In genomic region chr3:32198714-32199113, GRCh38 we compare ENCODE assay signal across 28 cellular contexts.
"Had no signal": no experiment of that assay in that cellular context is flagged by ENCODE, and none has a peak within 500 bp of the region (broad histone marks: within the 10 kb centered on the region; RNA-seq: fewer than 3 reads in every experiment).

No MANE protein-coding gene starts in this region.

- H3K4me3 ChIP-seq: coronary artery, dorsolateral prefrontal cortex, pancreas, prostate gland, sigmoid colon, smooth muscle cell, testis, transverse colon had no signal

- ATAC-seq: pancreas, T-helper 17 cell had no signal

- H3K9me3 ChIP-seq: pancreas, prostate gland, sigmoid colon, testis, transverse colon had no signal

- DNase-seq: activated CD4-positive, alpha-beta memory T cell treated with anti-CD3 and anti-CD28 coated beads for 36 hours; activated CD4-positive, alpha-beta T cell treated with anti-CD3 and anti-CD28 coated beads, Interleukin-2, amount 10 ng/mL, durations not matched to agents 24 days and 14 days; activated CD4-positive, CD25-positive, alpha-beta regulatory T cell treated with anti-CD3 and anti-CD28 coated beads, Interleukin-2, amount 50 U/mL, for 72 hours; activated CD8-positive, alpha-beta memory T cell treated with anti-CD3 and anti-CD28 coated beads, Interleukin-2, amount 50 U/mL, for 4 hours; activated effector memory CD4-positive, alpha-beta T cell treated with anti-CD3 and anti-CD28 coated beads, Interleukin-2, amount 50 U/mL, for 16 hours; activated naive CD4-positive, alpha-beta T cell treated with anti-CD3 and anti-CD28 coated beads, Interleukin-2, amount 10 ng/mL, durations not matched to agents 7 days and 5 days; activated naive CD8-positive, alpha-beta T cell treated with anti-CD3 and anti-CD28 coated beads, Interleukin-2, amount 10 ng/mL, durations not matched to agents 7 days and 5 days; activated T-cell treated with anti-CD3 and anti-CD28 coated beads, Interleukin-2, amount 50 U/mL, for 1 hour; amniotic stem cell; brain microvascular endothelial cell; dorsolateral prefrontal cortex; effector memory CD4-positive, alpha-beta T cell; mammary epithelial cell; naive B cell; pancreas; retina; sigmoid colon; stimulated activated CD4-positive, alpha-beta T cell treated with anti-CD3 and anti-CD28 coated beads, Interleukin-1b, Interleukin-23, amount 100 ng/mL, for 48 hours; stimulated activated CD4-positive, alpha-beta T cell treated with anti-CD3 and anti-CD28 coated beads, Interleukin-4, amount 100 ng/mL, for 4 hours; stimulated activated CD8-positive, alpha-beta memory T cell treated with anti-CD3 and anti-CD28 coated beads, Interleukin-4, amount 100 ng/mL, for 48 hours; stimulated activated naive CD4-positive, alpha-beta T cell; T-helper 17 cell; T1000; testis; transverse colon had no signal

- H3K36me3 ChIP-seq: brain microvascular endothelial cell, pancreas, prostate gland, sigmoid colon, transverse colon had no signal

- H3K4me1 ChIP-seq: prostate gland, testis, transverse colon had no signal

- H3K27ac ChIP-seq: brain microvascular endothelial cell, coronary artery, dorsolateral prefrontal cortex, pancreas, prostate gland, sigmoid colon, testis, transverse colon had no signal

- H3K27me3 ChIP-seq: brain microvascular endothelial cell, pancreas, sigmoid colon, testis, transverse colon had no signal
